In genomic region chr14:88829685-88830302, GRCh38 we compare ENCODE assay signal across 17 cellular contexts. TPM values are rescaled to one million over a fixed set of nuclear protein-coding genes. Genes with fewer than 3 reads are reported as not detected.
DNase-seq lines count a peak whose midpoint lies in the region; ATAC-seq, FAIRE-seq and TF ChIP-seq lines count a peak whose summit lies in the region.
"Had no signal": no experiment of that assay in that cellular context is flagged by ENCODE, and none has a peak within 500 bp of the region (broad histone marks: within the 10 kb centered on the region; RNA-seq: fewer than 3 reads in every experiment).

No MANE protein-coding gene starts in this region.

- H2AFZ ChIP-seq in fibroblast of lung (ENCODE audit: low read length), result no peak overlapping the region

- H3K9me3 ChIP-seq in fibroblast of lung (ENCODE audit: control insufficient read depth, insufficient read depth, low read depth, low read length), result no peaks in the 10 kb centered on the region
- H3K9me3 ChIP-seq: thoracic aorta had no signal

- FAIRE-seq in D721Med (lab: Jason Lieb, UNC), result no peak

- no peaks in the 10 kb centered on the region for H4K20me1 ChIP-seq in fibroblast of lung (ENCODE audit: control insufficient read depth, extremely low read depth, insufficient read depth, low read length)

- DNase-seq in NOMO-1 treated with DMSO at 0.1 percent for 48 hours (lab: John Stamatoyannopoulos, UW; ENCODE audit: unreplicated experiment) (peak; percentile 18), NOMO-1 treated with dmso at 0.1 percent for 144 hours (lab: John Stamatoyannopoulos, UW; ENCODE audit: unreplicated experiment) (no peak), RPMI7951 (ENCODE audit: low read depth) (peak; percentile 18), fibroblast of lung (ENCODE audit: low read depth in 2 of 2) (no peak), D721Med (ENCODE audit: insufficient read length, low spot score) (no peak)
- no peak for DNase-seq in stimulated activated CD4-positive, alpha-beta T cell treated with anti-CD3 and anti-CD28 coated beads, Interleukin-4, amount 100 ng/mL, for 24 hours
- DNase-seq: activated CD4-positive, alpha-beta memory T cell treated with anti-CD3 and anti-CD28 coated beads for 36 hours; activated naive CD4-positive, alpha-beta T cell treated with anti-CD3 and anti-CD28 coated beads for 36 hours; activated T-cell treated with anti-CD3 and anti-CD28 coated beads, Interleukin-2, amount 50 U/mL, for 1 hour; foreskin keratinocyte; H7; NCI-H1417; stimulated activated CD4-positive, alpha-beta T cell treated with anti-CD3 and anti-CD28 coated beads, Interleukin-12 subunit alpha, Interleukin-12 subunit beta, amount 100 ng/mL, for 4 hours had no signal

- H3K79me2 ChIP-seq in fibroblast of lung (ENCODE audit: control insufficient read depth, insufficient read depth, low read length), result peaks cover 45% of the 10 kb centered on the region

- TF ChIP-seq CTCF in fibroblast of lung (conservative IDR thresholded peaks at IDR 0.05 in 1 of 2, IDR thresholded peaks at IDR 0.05 in 1 of 2; ENCODE audit: low read depth in 1 of 2, low read length in 2 of 2) (no peak), D721Med (IDR thresholded peaks at IDR 0.05; ENCODE audit: insufficient read depth, missing control alignments) (no peak)

- peak overlapping the region; percentile 15 for H3K4me2 ChIP-seq in fibroblast of lung (ENCODE audit: extremely low read depth, insufficient read depth, low read length)

- ATAC-seq in HG02759 (IDR thresholded peaks at IDR 0.05; ENCODE audit: unreplicated experiment) (no peak), HG03571 (IDR thresholded peaks at IDR 0.05; ENCODE audit: unreplicated experiment) (no peak)
- ATAC-seq: foreskin keratinocyte; natural killer cell treated with Interleukin-12 subunit alpha and Interleukin-12 subunit beta and Interleukin-15 and Interleukin-18, amount 100 ng/mL, for 72 hours had no signal

- H3K36me3 ChIP-seq in fibroblast of lung (ENCODE audit: control insufficient read depth, insufficient read depth, low read length), result no peaks in the 10 kb centered on the region
- H3K36me3 ChIP-seq: thoracic aorta had no signal

- no peak overlapping the region for H3K4me3 ChIP-seq in fibroblast of lung (replicated peaks in 1 of 4; ENCODE audit: control extremely low read depth in 1 of 4, insufficient read depth in 1 of 4, low read depth in 3 of 4, low read length in 4 of 4)
- H3K4me3 ChIP-seq: thoracic aorta had no signal

- H3K9ac ChIP-seq in fibroblast of lung (ENCODE audit: insufficient read depth, low read length), result no peak overlapping the region

- H3K4me1 ChIP-seq in fibroblast of lung (ENCODE audit: control insufficient read depth, extremely low read depth, insufficient read depth, low read length), result peaks cover 20% of the 10 kb centered on the region

- no peaks in the 10 kb centered on the region for H3K27me3 ChIP-seq in fibroblast of lung (ENCODE audit: control insufficient read depth, insufficient read depth, low read length)
- H3K27me3 ChIP-seq: foreskin keratinocyte had no signal

- peak overlapping the region; percentile 18 for H3K27ac ChIP-seq in fibroblast of lung (ENCODE audit: insufficient read depth, low read length)
- H3K27ac ChIP-seq: foreskin keratinocyte had no signal

RNA-seq across cellular contexts. Expression of gene TTC8, which starts 5.3 kb away (rescaled TPM):
- 33.0 and 41.7 TPM in 2 replicates for total RNA-seq in RPMI7951 (2014; rRNA removed; shearing (Covaris generic))
- 27.5 and 31.2 TPM in 2 replicates for total RNA-seq in fibroblast of lung
- polyA plus RNA-seq in fibroblast of lung, result 44.2 and 49.4 TPM in 2 replicates
- 27.6 and 28.7 TPM in 2 replicates for polyA plus RNA-seq in fibroblast of lung (2012)
- 5.1 and 6.7 TPM in 2 replicates for polyA minus RNA-seq in fibroblast of lung (ENCODE audit: low replicate concordance)

RNA-seq across cellular contexts. Expression of gene EML5, which starts 37.0 kb away (rescaled TPM):
- 3.1 and 3.9 TPM in 2 replicates for total RNA-seq in RPMI7951 (2014; rRNA removed; shearing (Covaris generic))
- 0.66 and 0.77 TPM in 2 replicates for total RNA-seq in fibroblast of lung
- 0.10 and 0.43 TPM in 2 replicates for polyA plus RNA-seq in fibroblast of lung
- 0.14 and 0.55 TPM in 2 replicates for polyA plus RNA-seq in fibroblast of lung (2012)
- polyA minus RNA-seq in fibroblast of lung (ENCODE audit: low replicate concordance), result not detected in 2 replicates

Comparison
In these comparisons a context has a peak if more than half of its experiments do, and no peak if none do; other contexts are left out.
1. DNase-seq: peak in NOMO-1 treated with DMSO at 0.1 percent for 48 hours (single experiment) and RPMI7951 (single experiment); none in NOMO-1 treated with dmso at 0.1 percent for 144 hours (single experiment), fibroblast of lung (0 of 2), D721Med (single experiment) and stimulated activated CD4-positive, alpha-beta T cell treated with anti-CD3 and anti-CD28 coated beads, Interleukin-4, amount 100 ng/mL, for 24 hours (single experiment).